In genomic region chr12:54658306-54659264, GRCh38 we compare ENCODE assay signal across 1 cellular context.
TF ChIP-seq lines count a peak whose summit lies in the region.

No MANE protein-coding gene starts in this region.

TF ChIP-seq in GM23338, 12 proteins besides CTCF, POLR2A, EP300 and RAD21:
- TF ChIP-seq ZNF462 (CRISPR knock-in tag; IDR thresholded peaks at IDR 0.05), result peak; percentile 64; the same call in 1 of the 2 replicates
- TF ChIP-seq ZNF331 (CRISPR knock-in tag; IDR thresholded peaks at IDR 0.05; ENCODE audit: low read depth), result no peak
